Comparison of ENCODE assay signal across 15 cellular contexts in the genomic region with DNA sequence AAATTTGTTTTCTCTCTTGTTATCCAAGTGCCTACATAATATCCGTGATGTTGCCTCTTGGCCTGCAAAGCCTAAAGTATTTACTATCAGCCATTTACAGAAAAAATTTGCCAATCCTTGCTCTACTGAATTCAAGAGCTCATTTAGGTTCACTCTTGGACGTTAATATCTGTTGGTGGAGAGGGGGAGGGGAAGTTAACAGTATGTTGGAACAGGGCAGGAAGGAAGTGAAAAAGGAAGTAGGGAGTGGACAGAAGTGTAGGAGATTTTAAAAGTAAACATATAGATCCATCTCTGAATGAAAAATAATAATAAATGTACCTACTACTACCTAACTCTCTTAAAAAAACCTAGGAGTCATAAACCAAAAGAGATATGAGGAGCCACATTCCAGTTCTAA. TPM values are rescaled to one million over a fixed set of nuclear protein-coding genes. Genes with fewer than 3 reads are reported as not detected.
"Had no signal": no experiment of that assay in that cellular context is flagged by ENCODE, and none has a peak within 500 bp of the region (broad histone marks: within the 10 kb centered on the region; RNA-seq: fewer than 3 reads in every experiment).

No MANE protein-coding gene starts in this region.

- H3K4me1 ChIP-seq: foreskin keratinocyte, testis had no signal

- H3K36me3 Mint-ChIP-seq: activated CD4-positive, alpha-beta memory T cell treated with anti-CD3 and anti-CD28 coated beads for 36 hours had no signal

- DNase-seq: activated CD4-positive, alpha-beta memory T cell treated with anti-CD3 and anti-CD28 coated beads for 36 hours; activated naive CD4-positive, alpha-beta T cell treated with Interleukin-2 at 50 U/mL for 16 hours; activated naive CD8-positive, alpha-beta T cell treated with anti-CD3 and anti-CD28 coated beads, Interleukin-2, amount 50 U/mL, for 24 hours; activated T-cell treated with anti-CD3 and anti-CD28 coated beads, Interleukin-2, amount 50 U/mL, for 72 hours; dorsolateral prefrontal cortex; foreskin keratinocyte; heart right ventricle; stimulated activated CD4-positive, alpha-beta T cell treated with anti-CD3 and anti-CD28 coated beads, Interleukin-2, amount 100 ng/mL, for 48 hours; stimulated activated CD8-positive, alpha-beta memory T cell treated with anti-CD3 and anti-CD28 coated beads, Interleukin-4, amount 100 ng/mL, for 48 hours; testis had no signal

- H3K27ac Mint-ChIP-seq: activated CD4-positive, alpha-beta memory T cell treated with anti-CD3 and anti-CD28 coated beads for 36 hours; activated naive CD8-positive, alpha-beta T cell treated with anti-CD3 and anti-CD28 coated beads, Interleukin-2, amount 50 U/mL, for 24 hours; activated T-cell treated with anti-CD3 and anti-CD28 coated beads, Interleukin-2, amount 50 U/mL, for 72 hours; memory B cell; stimulated activated naive CD8-positive, alpha-beta T cell treated with anti-CD3 and anti-CD28 coated beads, Interleukin-15, Interleukin-2, amounts not matched to agents 100 ng/mL and 50 ng/mL, for 24 hours; T-helper 1 cell treated with Interleukin-12 subunit alpha and Interleukin-12 subunit beta and Interleukin-4 antibody, amounts not matched to agents 30 μg/mL and 1 μg/mL, for 36 hours had no signal

- H3K4me3 ChIP-seq: ascending aorta, dorsolateral prefrontal cortex, heart right ventricle, testis had no signal

- H3K27ac ChIP-seq: ascending aorta, dorsolateral prefrontal cortex, foreskin keratinocyte, heart right ventricle, testis had no signal

- H3K4me3 Mint-ChIP-seq: activated CD4-positive, alpha-beta memory T cell treated with anti-CD3 and anti-CD28 coated beads for 36 hours; activated naive CD8-positive, alpha-beta T cell treated with anti-CD3 and anti-CD28 coated beads, Interleukin-2, amount 50 U/mL, for 24 hours; activated T-cell treated with anti-CD3 and anti-CD28 coated beads, Interleukin-2, amount 50 U/mL, for 72 hours; memory B cell; stimulated activated naive CD8-positive, alpha-beta T cell treated with anti-CD3 and anti-CD28 coated beads, Interleukin-15, Interleukin-2, amounts not matched to agents 100 ng/mL and 50 ng/mL, for 24 hours; T-helper 1 cell treated with Interleukin-12 subunit alpha and Interleukin-12 subunit beta and Interleukin-4 antibody, amounts not matched to agents 30 μg/mL and 1 μg/mL, for 36 hours had no signal

- H3K27me3 ChIP-seq: ascending aorta, dorsolateral prefrontal cortex, foreskin keratinocyte, heart right ventricle, testis had no signal

- H3K27me3 Mint-ChIP-seq: activated naive CD8-positive, alpha-beta T cell treated with anti-CD3 and anti-CD28 coated beads, Interleukin-2, amount 50 U/mL, for 24 hours; memory B cell had no signal

- H3K9me3 ChIP-seq: ascending aorta, heart right ventricle, testis had no signal

- H3K36me3 ChIP-seq: ascending aorta, heart right ventricle had no signal

- H3K9me3 Mint-ChIP-seq: activated naive CD8-positive, alpha-beta T cell treated with anti-CD3 and anti-CD28 coated beads, Interleukin-2, amount 50 U/mL, for 24 hours; activated T-cell treated with anti-CD3 and anti-CD28 coated beads, Interleukin-2, amount 50 U/mL, for 72 hours; memory B cell; T-helper 1 cell treated with Interleukin-12 subunit alpha and Interleukin-12 subunit beta and Interleukin-4 antibody, amounts not matched to agents 30 μg/mL and 1 μg/mL, for 36 hours had no signal

- ATAC-seq: activated CD4-positive, CD25-positive, alpha-beta regulatory T cell treated with anti-CD3 and anti-CD28 coated beads, Interleukin-2, amount 50 U/mL, for 24 hours; activated naive CD8-positive, alpha-beta T cell treated with anti-CD3 and anti-CD28 coated beads, Interleukin-2, amount 50 U/mL, for 24 hours; activated T-cell treated with anti-CD3 and anti-CD28 coated beads, Interleukin-2, amount 50 U/mL, for 72 hours; foreskin keratinocyte; heart right ventricle had no signal

RNA-seq across cellular contexts. Expression of a gene that starts 32.8 kb away (rescaled TPM):
- total RNA-seq: activated CD4-positive, alpha-beta memory T cell treated with anti-CD3 and anti-CD28 coated beads for 36 hours had no signal
